In genomic region chr3:18345015-18345367, GRCh38 we compare ENCODE assay signal across 13 cellular contexts.
"Had no signal": no experiment of that assay in that cellular context is flagged by ENCODE, and none has a peak within 500 bp of the region (broad histone marks: within the 10 kb centered on the region; RNA-seq: fewer than 3 reads in every experiment).

No MANE protein-coding gene starts in this region.

- H3K4me1 ChIP-seq: esophagus muscularis mucosa, thyroid gland had no signal

- H3K4me3 Mint-ChIP-seq: activated CD8-positive, alpha-beta T cell treated with anti-CD3 and anti-CD28 coated beads, Interleukin-2, amount 10 ng/mL, durations not matched to agents 7 days and 5 days; naive B cell had no signal

- H3K9me3 Mint-ChIP-seq: naive B cell had no signal

- H3K27me3 ChIP-seq: cardiac muscle cell, esophagus muscularis mucosa, neutrophil, thyroid gland had no signal

- ATAC-seq: activated CD8-positive, alpha-beta T cell treated with anti-CD3 and anti-CD28 coated beads, Interleukin-2, amount 10 ng/mL, durations not matched to agents 7 days and 5 days; left colon had no signal

- H3K27ac ChIP-seq: cardiac muscle cell, esophagus muscularis mucosa, neutrophil, thyroid gland had no signal

- H3K27me3 Mint-ChIP-seq: naive B cell had no signal

- H3K9me3 ChIP-seq: esophagus muscularis mucosa, neutrophil, thyroid gland had no signal

- DNase-seq: activated CD4-positive, alpha-beta T cell treated with anti-CD3 and anti-CD28 coated beads for 1 hour; activated CD8-positive, alpha-beta memory T cell treated with anti-CD3 and anti-CD28 coated beads, Interleukin-2, amount 50 U/mL, for 48 hours; activated CD8-positive, alpha-beta T cell treated with anti-CD3 and anti-CD28 coated beads, Interleukin-2, amount 10 ng/mL, durations not matched to agents 7 days and 5 days; activated effector memory CD4-positive, alpha-beta T cell treated with Interleukin-2 at 50 U/mL for 16 hours; hypothalamus; left colon; naive B cell; retina; stimulated activated CD4-positive, alpha-beta T cell treated with anti-CD3 and anti-CD28 coated beads, Interleukin-4, amount 100 ng/mL, for 4 hours; thyroid gland had no signal

- H3K4me1 Mint-ChIP-seq: naive B cell had no signal

- H3K27ac Mint-ChIP-seq: activated CD8-positive, alpha-beta T cell treated with anti-CD3 and anti-CD28 coated beads, Interleukin-2, amount 10 ng/mL, durations not matched to agents 7 days and 5 days had no signal

- H3K4me3 ChIP-seq: cardiac muscle cell, esophagus muscularis mucosa, thyroid gland had no signal
